ENCODE assay signal across 11 cellular contexts in genomic region chr6:63806573-63806913, GRCh38.
DNase-seq lines count a peak whose midpoint lies in the region; ATAC-seq and TF ChIP-seq lines count a peak whose summit lies in the region.
"Had no signal": no experiment of that assay in that cellular context is flagged by ENCODE, and none has a peak within 500 bp of the region (broad histone marks: within the 10 kb centered on the region; RNA-seq: fewer than 3 reads in every experiment).

No MANE protein-coding gene starts in this region.

- no peaks in the 10 kb centered on the region for H3K27me3 ChIP-seq in brain microvascular endothelial cell (replicated peaks)
- no peaks in the 10 kb centered on the region for H3K27me3 ChIP-seq in right lobe of liver
- H3K27me3 ChIP-seq in tibial nerve = no peaks in the 10 kb centered on the region
- no peaks in the 10 kb centered on the region for H3K27me3 ChIP-seq in testis
- H3K27me3 ChIP-seq: neural progenitor cell had no signal

- intact Hi-C loops in right lobe of liver (cut with DNase I) (no loop called here), testis (cut with DNase I; ENCODE audit: low total_unique reads) (no loop called here)

- no peaks in the 10 kb centered on the region for H3K36me3 Mint-ChIP-seq in activated CD8-positive, alpha-beta T cell treated with anti-CD3 and anti-CD28 coated beads, Interleukin-2, amount 10 ng/mL, durations not matched to agents 7 days and 5 days (ENCODE audit: low read depth)
- H3K36me3 Mint-ChIP-seq: neural progenitor cell had no signal

- no peaks in the 10 kb centered on the region for H3K36me3 ChIP-seq in brain microvascular endothelial cell (replicated peaks)
- H3K36me3 ChIP-seq in right lobe of liver = no peaks in the 10 kb centered on the region
- H3K36me3 ChIP-seq in tibial nerve = no peaks in the 10 kb centered on the region
- no peaks in the 10 kb centered on the region for H3K36me3 ChIP-seq in testis (ENCODE audit: low read depth, missing control alignments)
- H3K36me3 ChIP-seq: neural progenitor cell had no signal

- TF ChIP-seq CTCF in brain microvascular endothelial cell (IDR thresholded peaks at IDR 0.05; ENCODE audit: low read depth, low read length, missing control alignments) (no peak), right lobe of liver (IDR thresholded peaks at IDR 0.05) (no peak), tibial nerve (IDR thresholded peaks at IDR 0.05) (no peak), testis (IDR thresholded peaks at IDR 0.05) (no peak)

- DNase-seq in KBM-7 = peak; percentile 47
- no peak for DNase-seq in brain microvascular endothelial cell
- DNase-seq in right lobe of liver = no peak
- DNase-seq in tibial nerve (ENCODE audit: low spot score in 2 of 2) = no peak
- no peak for DNase-seq in testis
- no peak for DNase-seq in activated CD8-positive, alpha-beta T cell treated with anti-CD3 and anti-CD28 coated beads, Interleukin-2, amount 10 ng/mL, durations not matched to agents 7 days and 5 days
- DNase-seq in NCI-H2171 (lab: John Stamatoyannopoulos, UW) = no peak
- DNase-seq: NCI-H510A; stimulated activated CD4-positive, alpha-beta T cell treated with anti-CD3 and anti-CD28 coated beads, Interleukin-2, amount 100 ng/mL, for 24 hours; stimulated activated naive CD4-positive, alpha-beta T cell had no signal

- 18% methylated on average over 2 of the region's 2 CpGs for WGBS in right lobe of liver (ENCODE audit: insufficient coverage, low coverage, low lambda C conversion rate, missing lambda C conversion rate)
- 62 to 63% methylated on average over 2 of the region's 2 CpGs for WGBS in tibial nerve, 2 donors
- 55 to 70% methylated on average over 2 of the region's 2 CpGs for WGBS in testis, 2 donors

- H3K4me1 Mint-ChIP-seq in activated CD8-positive, alpha-beta T cell treated with anti-CD3 and anti-CD28 coated beads, Interleukin-2, amount 10 ng/mL, durations not matched to agents 7 days and 5 days (ENCODE audit: low read depth) = peaks cover 7% of the 10 kb centered on the region

- H3K4me3 ChIP-seq in brain microvascular endothelial cell (ENCODE audit: low read depth, low read length) (no peak overlapping the region), right lobe of liver (peak overlapping the region in 2 of 3 donors; percentile 4 to 9), tibial nerve (no peak overlapping the region), testis (no peak overlapping the region)
- H3K4me3 ChIP-seq: neural progenitor cell had no signal

- TF ChIP-seq POLR2A in right lobe of liver (IDR thresholded peaks at IDR 0.05) = no peak
- no peak for TF ChIP-seq POLR2A in tibial nerve (IDR thresholded peaks at IDR 0.05)
- TF ChIP-seq POLR2A in testis (IDR thresholded peaks at IDR 0.05) = no peak

- peak overlapping the region; percentile 88 for H3K27ac ChIP-seq in brain microvascular endothelial cell
- H3K27ac ChIP-seq in right lobe of liver = peak overlapping the region; percentile 76 to 93 (median 79)
- peak overlapping the region in 3 of 4 donors; percentile 22 to 75 (median 45) for H3K27ac ChIP-seq in tibial nerve
- no peak overlapping the region for H3K27ac ChIP-seq in testis

- H3K27ac Mint-ChIP-seq in activated CD8-positive, alpha-beta T cell treated with anti-CD3 and anti-CD28 coated beads, Interleukin-2, amount 10 ng/mL, durations not matched to agents 7 days and 5 days = no peak overlapping the region
- H3K27ac Mint-ChIP-seq: neural progenitor cell had no signal

- H3K27me3 Mint-ChIP-seq in activated CD8-positive, alpha-beta T cell treated with anti-CD3 and anti-CD28 coated beads, Interleukin-2, amount 10 ng/mL, durations not matched to agents 7 days and 5 days (ENCODE audit: low read depth) = peaks cover 2% of the 10 kb centered on the region

- POLR2A ChIA-PET in activated CD8-positive, alpha-beta T cell treated with anti-CD3 and anti-CD28 coated beads, Interleukin-2, amount 10 ng/mL, durations not matched to agents 7 days and 5 days (lab: Charles Lee) = no interaction called here

- no peaks in the 10 kb centered on the region for H3K9me3 Mint-ChIP-seq in activated CD8-positive, alpha-beta T cell treated with anti-CD3 and anti-CD28 coated beads, Interleukin-2, amount 10 ng/mL, durations not matched to agents 7 days and 5 days (ENCODE audit: insufficient read depth)
- H3K9me3 Mint-ChIP-seq: neural progenitor cell had no signal

- peak; percentile 36 to 53 (median 46) for ATAC-seq in right lobe of liver
- ATAC-seq in activated CD8-positive, alpha-beta T cell treated with anti-CD3 and anti-CD28 coated beads, Interleukin-2, amount 10 ng/mL, durations not matched to agents 7 days and 5 days = no peak

- CTCF ChIA-PET in activated CD8-positive, alpha-beta T cell treated with anti-CD3 and anti-CD28 coated beads, Interleukin-2, amount 10 ng/mL, durations not matched to agents 7 days and 5 days (lab: Charles Lee) = interaction anchor here (0.9 kb wide), 1 partner anchor 524 kb away, joined by 3 read pairs; no protein-coding TSS in a partner anchor

- no peaks in the 10 kb centered on the region for H3K9me3 ChIP-seq in right lobe of liver
- H3K9me3 ChIP-seq in tibial nerve = no peaks in the 10 kb centered on the region
- no peaks in the 10 kb centered on the region for H3K9me3 ChIP-seq in testis

- no peak overlapping the region for H3K4me3 Mint-ChIP-seq in activated CD8-positive, alpha-beta T cell treated with anti-CD3 and anti-CD28 coated beads, Interleukin-2, amount 10 ng/mL, durations not matched to agents 7 days and 5 days
- H3K4me3 Mint-ChIP-seq: neural progenitor cell had no signal

- H3K4me1 ChIP-seq in right lobe of liver = peaks cover 0 to 13% (median 2%) of the 10 kb centered on the region in 4 donors
- peaks cover 0 to 18% (median 0%) of the 10 kb centered on the region in 4 donors for H3K4me1 ChIP-seq in tibial nerve
- no peaks in the 10 kb centered on the region for H3K4me1 ChIP-seq in testis

- in situ Hi-C loops in KBM-7 (cut with MboI; ENCODE audit: low pct_unique_long_range_greater_than_20kb, low sequenced_read_pairs) (no loop called here), brain microvascular endothelial cell (cut with HindIII; ENCODE audit: low pct_ligation_motif_present, low sequenced_read_pairs) (no loop called here)

- TF ChIP-seq EP300 in tibial nerve (IDR thresholded peaks at IDR 0.05) = no peak

Comparison
In these comparisons a context has a peak if more than half of its experiments do, and no peak if none do; other contexts are left out.
1. H3K27ac ChIP-seq: peak in brain microvascular endothelial cell (single experiment), right lobe of liver (3 of 3) and tibial nerve (3 of 4); none in testis (0 of 2).
2. H3K4me3 ChIP-seq: peak in right lobe of liver (2 of 3); none in brain microvascular endothelial cell (single experiment), tibial nerve (0 of 4) and testis (0 of 2).